Comparison of ENCODE assay signal across 1 cellular context in the genomic region with DNA sequence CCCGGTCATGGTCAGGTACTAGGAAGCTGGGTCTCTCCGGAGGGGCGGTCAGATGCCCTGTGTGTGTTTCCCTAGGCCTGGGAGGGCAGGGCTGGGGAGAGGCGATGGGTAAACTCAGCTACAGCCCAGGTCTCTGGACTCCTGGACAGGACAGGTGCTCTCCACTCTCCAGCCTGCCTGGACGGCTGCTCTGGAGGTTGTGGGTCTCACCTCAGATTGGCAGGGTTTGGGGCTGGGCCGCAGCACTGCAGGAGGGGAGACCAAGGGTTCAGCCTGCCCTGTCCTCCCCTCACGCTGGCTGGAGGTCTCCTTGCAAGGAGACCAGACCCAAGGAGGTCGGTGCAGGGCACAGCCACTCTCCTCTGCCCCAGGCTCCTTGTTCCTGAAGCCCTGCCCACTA.
TF ChIP-seq lines count a peak whose summit lies in the region.

No MANE protein-coding gene starts in this region.

TF ChIP-seq in IMR-90, 13 proteins besides CTCF, POLR2A, EP300 and RAD21:
- no peak for TF ChIP-seq SMC3 (IDR thresholded peaks at IDR 0.05; ENCODE audit: low read depth, low read length)
- TF ChIP-seq MXI1 (IDR thresholded peaks at IDR 0.05; ENCODE audit: borderline replicate concordance, low read depth, low read length), result no peak
- TF ChIP-seq MAFK (IDR thresholded peaks at IDR 0.05; ENCODE audit: low read depth, low read length), result no peak
- TF ChIP-seq BHLHE40 (IDR thresholded peaks at IDR 0.05; ENCODE audit: low read depth, low read length), result no peak
- no peak for TF ChIP-seq MAZ (IDR thresholded peaks at IDR 0.05; ENCODE audit: borderline replicate concordance, low read depth, low read length)
- TF ChIP-seq CEBPB (IDR thresholded peaks at IDR 0.05; ENCODE audit: low read depth, low read length), result no peak
- TF ChIP-seq FOS (IDR thresholded peaks at IDR 0.05; ENCODE audit: low read depth, low read length), result no peak
- TF ChIP-seq RCOR1 (IDR thresholded peaks at IDR 0.05; ENCODE audit: insufficient replicate concordance, low read length), result no peak
- TF ChIP-seq RFX5 (IDR thresholded peaks at IDR 0.05; ENCODE audit: low read depth, low read length), result no peak
